ENCODE assay signal across 10 cellular contexts in the genomic region with DNA sequence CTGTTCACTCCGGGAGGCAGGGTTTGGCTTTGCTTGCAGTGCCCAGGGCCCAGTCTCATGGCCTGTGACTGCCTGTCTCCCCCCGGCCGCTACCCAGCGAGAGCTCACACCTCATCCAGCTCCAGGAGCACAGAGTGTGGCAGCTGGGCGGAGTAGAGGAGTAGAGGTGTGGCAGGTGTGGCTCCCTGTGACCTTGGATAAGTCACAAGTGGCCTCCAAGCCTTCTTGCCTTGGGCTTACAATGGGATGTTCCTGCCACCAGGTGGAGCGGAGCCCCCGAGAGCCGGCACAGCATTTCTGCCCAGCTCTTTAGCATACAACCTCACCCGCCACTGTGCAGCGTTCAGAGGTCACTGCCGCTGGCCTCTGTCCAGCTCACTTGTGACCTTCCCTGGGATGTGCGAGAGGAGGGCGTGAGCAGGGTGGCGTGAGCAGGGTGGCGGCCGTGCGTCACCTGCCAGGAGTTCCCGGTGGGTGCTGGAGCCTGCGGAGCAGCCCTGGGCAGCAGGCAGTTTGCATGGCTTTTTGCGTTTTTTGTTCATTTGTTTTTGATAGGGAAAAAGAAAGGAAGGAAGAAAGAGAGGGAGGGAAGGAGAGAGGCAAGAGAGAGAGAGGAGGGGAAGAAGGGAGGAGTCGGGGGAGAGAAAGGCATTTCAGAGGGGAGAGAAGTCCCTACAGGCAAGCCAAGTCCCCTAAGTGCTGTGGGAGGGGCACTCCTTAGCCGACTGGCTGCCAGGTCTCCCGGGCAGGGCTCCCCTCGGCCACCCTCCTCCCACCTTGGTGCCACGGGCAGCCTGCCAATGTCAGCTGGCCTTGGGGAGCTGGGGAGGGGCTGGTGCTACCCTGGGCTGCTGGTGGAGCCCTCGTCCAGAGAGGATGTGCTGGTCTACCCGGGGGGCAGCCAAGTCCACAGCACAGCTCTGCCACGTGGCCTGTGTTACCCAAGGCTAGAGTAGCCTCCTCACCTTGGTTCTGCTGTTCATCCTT. TPM values are rescaled to one million over a fixed set of nuclear protein-coding genes. Genes with fewer than 3 reads are reported as not detected.
DNase-seq lines count a peak whose midpoint lies in the region; TF ChIP-seq lines count a peak whose summit lies in the region.
"Had no signal": no experiment of that assay in that cellular context is flagged by ENCODE, and none has a peak within 500 bp of the region (broad histone marks: within the 10 kb centered on the region; RNA-seq: fewer than 3 reads in every experiment).

No MANE protein-coding gene starts in this region.

- H3K36me3 ChIP-seq in SJCRH30 (no peaks in the 10 kb centered on the region), hepatocyte (replicated peaks; ENCODE audit: insufficient read depth, low read depth) (no peaks in the 10 kb centered on the region), sigmoid colon (no peaks in the 10 kb centered on the region)

- no peaks in the 10 kb centered on the region for H4K20me1 ChIP-seq in hepatocyte (ENCODE audit: insufficient read depth, poor library complexity, severe bottlenecking)

- H3K4me2 ChIP-seq in hepatocyte = no peak overlapping the region

- TF ChIP-seq EP300 in sigmoid colon (IDR thresholded peaks at IDR 0.05) = no peak

- H3K27ac ChIP-seq in SJCRH30 (no peak overlapping the region), hepatocyte (peak overlapping the region; percentile 82), sigmoid colon (no peak overlapping the region)

- intact Hi-C loops in sigmoid colon (cut with DNase I) = no loop called here

- H2AFZ ChIP-seq in hepatocyte = no peak overlapping the region

- TF ChIP-seq CTCF in hepatocyte (IDR thresholded peaks at IDR 0.05; ENCODE audit: poor library complexity) (peak; percentile 26), sigmoid colon (IDR thresholded peaks at IDR 0.05) (peak in 2 of 4 experiments; percentile 21 to 22)

- H3K9me3 ChIP-seq in SJCRH30 (replicated peaks) (no peaks in the 10 kb centered on the region), hepatocyte (ENCODE audit: low read depth) (no peaks in the 10 kb centered on the region), sigmoid colon (no peaks in the 10 kb centered on the region)

- 80% methylated on average over 28 of the region's 28 CpGs for WGBS in hepatocyte (ENCODE audit: low lambda C conversion rate, missing lambda C conversion rate)
- 21 to 61% methylated on average over 28 of the region's 28 CpGs for WGBS in sigmoid colon, 2 donors

- no peaks in the 10 kb centered on the region for H3K79me2 ChIP-seq in hepatocyte

- no peak for TF ChIP-seq POLR2A in sigmoid colon (IDR thresholded peaks at IDR 0.05)

- H3K4me1 ChIP-seq in SJCRH30 (no peaks in the 10 kb centered on the region), hepatocyte (ENCODE audit: insufficient read depth) (peaks cover 16% of the 10 kb centered on the region), sigmoid colon (no peaks in the 10 kb centered on the region)

- H3K27me3 ChIP-seq in SJCRH30 (no peaks in the 10 kb centered on the region), hepatocyte (no peaks in the 10 kb centered on the region), sigmoid colon (peaks cover 0 to 13% (median 6%) of the 10 kb centered on the region in 3 donors)

- DNase-seq in NCI-H146 (lab: John Stamatoyannopoulos, UW) (peak; percentile 25), NCI-H146 treated with DMSO at 0.1 percent for 48 hours (lab: John Stamatoyannopoulos, UW; ENCODE audit: unreplicated experiment) (no peak), SJCRH30 (peak; percentile 35 to 42), hepatocyte (ENCODE audit: low spot score) (peak; percentile 71), sigmoid colon (peak; percentile 65), NCI-H2107 (lab: John Stamatoyannopoulos, UW) (no peak), OCI-M2 (lab: John Stamatoyannopoulos, UW; ENCODE audit: unreplicated experiment) (no peak), SIG-M5 (lab: John Stamatoyannopoulos, UW) (no peak)
- DNase-seq: naive B cell; stimulated activated naive CD4-positive, alpha-beta T cell treated with Interleukin-2 at 50 U/mL for 16 hours had no signal

- H3K4me3 ChIP-seq in SJCRH30 (no peak overlapping the region), hepatocyte (no peak overlapping the region), sigmoid colon (no peak overlapping the region)

- H3K9me2 ChIP-seq in hepatocyte (replicated peaks; ENCODE audit: insufficient read depth) = no peaks in the 10 kb centered on the region

RNA-seq across cellular contexts. Expression of gene CRYAA, which starts 42.6 kb away (rescaled TPM):
- total RNA-seq in SJCRH30 (2014; rRNA removed; shearing (Covaris generic)) = not detected in 2 replicates
- total RNA-seq in hepatocyte = not detected in 2 replicates
- not detected in 2 replicates for polyA plus RNA-seq in hepatocyte
- total RNA-seq in sigmoid colon = not detected
- not detected for polyA plus RNA-seq in sigmoid colon

Comparison
In these comparisons a context has a peak if more than half of its experiments do, and no peak if none do; other contexts are left out.
1. DNase-seq: peak in NCI-H146 (single experiment), SJCRH30 (2 of 2), hepatocyte (single experiment) and sigmoid colon (single experiment); none in NCI-H146 treated with DMSO at 0.1 percent for 48 hours (single experiment), NCI-H2107 (single experiment), OCI-M2 (single experiment) and SIG-M5 (single experiment).